1 cellular context compared by ENCODE assay signal in the genomic region with DNA sequence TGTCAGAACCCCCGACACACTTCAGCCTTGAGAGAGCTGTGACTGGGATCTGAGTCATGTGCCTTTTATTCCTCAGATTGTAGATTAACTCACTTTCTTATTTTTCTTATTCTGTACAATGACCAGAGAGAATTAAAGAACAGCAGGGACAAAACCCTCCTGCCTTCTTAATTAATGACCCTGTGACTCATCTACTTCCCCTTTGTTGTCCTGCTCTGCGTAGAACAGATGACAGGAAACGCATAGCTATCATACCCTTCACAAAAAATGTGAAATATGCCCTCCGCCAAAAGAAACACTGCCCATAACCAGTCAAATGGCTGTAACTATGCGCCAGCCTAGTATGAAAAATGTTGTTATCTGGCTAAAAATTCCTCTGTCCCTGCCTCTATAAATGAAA.
A peak's percentile ranks its signal among the peaks of the same experiment; 100 is the strongest.
TF ChIP-seq lines count a peak whose summit lies in the region.

No MANE protein-coding gene starts in this region.

TF ChIP-seq in GM12878, 131 proteins besides CTCF, POLR2A, EP300 and RAD21 (continued from another document):
- TF ChIP-seq, protein P1, sequence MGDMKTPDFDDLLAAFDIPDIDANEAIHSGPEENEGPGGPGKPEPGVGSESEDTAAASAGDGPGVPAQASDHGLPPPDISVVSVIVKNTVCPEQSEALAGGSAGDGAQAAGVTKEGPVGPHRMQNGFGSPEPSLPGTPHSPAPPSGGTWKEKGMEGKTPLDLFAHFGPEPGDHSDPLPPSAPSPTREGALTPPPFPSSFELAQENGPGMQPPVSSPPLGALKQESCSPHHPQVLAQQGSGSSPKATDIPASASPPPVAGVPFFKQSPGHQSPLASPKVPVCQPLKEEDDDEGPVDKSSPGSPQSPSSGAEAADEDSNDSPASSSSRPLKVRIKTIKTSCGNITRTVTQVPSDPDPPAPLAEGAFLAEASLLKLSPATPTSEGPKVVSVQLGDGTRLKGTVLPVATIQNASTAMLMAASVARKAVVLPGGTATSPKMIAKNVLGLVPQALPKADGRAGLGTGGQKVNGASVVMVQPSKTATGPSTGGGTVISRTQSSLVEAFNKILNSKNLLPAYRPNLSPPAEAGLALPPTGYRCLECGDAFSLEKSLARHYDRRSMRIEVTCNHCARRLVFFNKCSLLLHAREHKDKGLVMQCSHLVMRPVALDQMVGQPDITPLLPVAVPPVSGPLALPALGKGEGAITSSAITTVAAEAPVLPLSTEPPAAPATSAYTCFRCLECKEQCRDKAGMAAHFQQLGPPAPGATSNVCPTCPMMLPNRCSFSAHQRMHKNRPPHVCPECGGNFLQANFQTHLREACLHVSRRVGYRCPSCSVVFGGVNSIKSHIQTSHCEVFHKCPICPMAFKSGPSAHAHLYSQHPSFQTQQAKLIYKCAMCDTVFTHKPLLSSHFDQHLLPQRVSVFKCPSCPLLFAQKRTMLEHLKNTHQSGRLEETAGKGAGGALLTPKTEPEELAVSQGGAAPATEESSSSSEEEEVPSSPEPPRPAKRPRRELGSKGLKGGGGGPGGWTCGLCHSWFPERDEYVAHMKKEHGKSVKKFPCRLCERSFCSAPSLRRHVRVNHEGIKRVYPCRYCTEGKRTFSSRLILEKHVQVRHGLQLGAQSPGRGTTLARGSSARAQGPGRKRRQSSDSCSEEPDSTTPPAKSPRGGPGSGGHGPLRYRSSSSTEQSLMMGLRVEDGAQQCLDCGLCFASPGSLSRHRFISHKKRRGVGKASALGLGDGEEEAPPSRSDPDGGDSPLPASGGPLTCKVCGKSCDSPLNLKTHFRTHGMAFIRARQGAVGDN (IDR thresholded peaks at IDR 0.05) = peak; percentile 73; the same call in 1 of the 2 replicates
- 0 out of 2 replicates have a peak, but pooled peaks have one; percentile 25 for TF ChIP-seq IKZF1 (conservative IDR thresholded peaks at IDR 0.05)
- TF ChIP-seq ATF7 (IDR thresholded peaks at IDR 0.05; ENCODE audit: low read depth) = peak; percentile 65; the same call in 1 of the 2 replicates
- no peak for TF ChIP-seq ZZZ3 (IDR thresholded peaks at IDR 0.05; ENCODE audit: control insufficient read depth, insufficient read length, low read depth)
- TF ChIP-seq DPF2 (IDR thresholded peaks at IDR 0.05) = no peak
- peak; percentile 71 for TF ChIP-seq MTA2 (IDR thresholded peaks at IDR 0.05; ENCODE audit: low read depth)
TF ChIP-seq in GM12878: peak in this region for 5.
